19 cellular contexts compared by ENCODE assay signal in genomic region chr20:17083738-17084137, GRCh38.
A peak's percentile ranks its signal among the peaks of the same experiment; 100 is the strongest.
DNase-seq lines count a peak whose midpoint lies in the region; ATAC-seq and TF ChIP-seq lines count a peak whose summit lies in the region.
"Had no signal": no experiment of that assay in that cellular context is flagged by ENCODE, and none has a peak within 500 bp of the region (broad histone marks: within the 10 kb centered on the region; RNA-seq: fewer than 3 reads in every experiment).

No MANE protein-coding gene starts in this region.

- no peaks in the 10 kb centered on the region for H3K27me3 ChIP-seq in DND-41 (ENCODE audit: insufficient read depth, low read length, poor library complexity)
- no peaks in the 10 kb centered on the region for H3K27me3 ChIP-seq in liver (ENCODE audit: control insufficient read depth in 4 of 4, insufficient read depth in 4 of 4, low read length in 3 of 4)
- H3K27me3 ChIP-seq in dorsolateral prefrontal cortex, result no peaks in the 10 kb centered on the region

- TF ChIP-seq CTCF in DND-41 (IDR thresholded peaks at IDR 0.05; ENCODE audit: borderline replicate concordance, extremely low read depth, low read length, poor library complexity, severe bottlenecking) (peak; percentile 8), liver (IDR thresholded peaks at IDR 0.05; ENCODE audit: low read depth, low read length, missing input control) (no peak), GM20000 (IDR thresholded peaks at IDR 0.05; ENCODE audit: extremely low read depth, missing control alignments) (no peak), dorsolateral prefrontal cortex (IDR thresholded peaks at IDR 0.05 in 54 of 56, conservative IDR thresholded peaks at IDR 0.05 in 2 of 56; ENCODE audit: low read depth in 1 of 56, partially characterized antibody in 56 of 56) (no peak)

- 15% methylated on average over 1 of the region's 1 CpG for WGBS in liver

- TF ChIP-seq RAD21 in liver (IDR thresholded peaks at IDR 0.05), result no peak

- H3K27ac ChIP-seq in DND-41 (ENCODE audit: low read length) (no peak overlapping the region), liver (ENCODE audit: low read depth in 1 of 2, low read length in 2 of 2) (no peak overlapping the region), dorsolateral prefrontal cortex (no peak overlapping the region)

- DNase-seq in DND-41 (peak; percentile 33), KBM-7 (peak; percentile 14), SW480 (ENCODE audit: low spot score) (peak; percentile 8), HuH-7.5 (ENCODE audit: low spot score) (no peak), GM20000 (ENCODE audit: low spot score) (no peak), dorsolateral prefrontal cortex (no peak), NCI-H187 treated with DMSO at 0.1 percent for 48 hours (lab: John Stamatoyannopoulos, UW) (no peak)
- DNase-seq: activated CD4-positive, alpha-beta T cell treated with anti-CD3 and anti-CD28 coated beads, Interleukin-2, amount 50 U/mL, for 4 hours; activated naive CD4-positive, alpha-beta T cell treated with anti-CD3 and anti-CD28 coated beads, Interleukin-2, amount 10 ng/mL, durations not matched to agents 7 days and 5 days; activated T-cell treated with anti-CD3 and anti-CD28 coated beads, Interleukin-2, amount 50 U/mL, for 1 hour; dermis blood vessel endothelial cell; HCEC 1CT; islet precursor cell; NCI-H1436 treated with DMSO at 0.1 percent for 48 hours; SHP77; stimulated activated CD4-positive, alpha-beta T cell treated with anti-CD3 and anti-CD28 coated beads, Interleukin-1b, Interleukin-23, amount 100 ng/mL, for 48 hours had no signal

- H3K4me2 ChIP-seq in DND-41 (ENCODE audit: insufficient read depth, low read length), result no peak overlapping the region

- no peak overlapping the region for H2AFZ ChIP-seq in DND-41 (ENCODE audit: low read depth, low read length)

- ATAC-seq in DND-41 (ENCODE audit: insufficient read depth, low read depth), result peak; percentile 52; the same call in 1 of the 3 replicates
- ATAC-seq: esophagus mucosa, K562 had no signal

- no peaks in the 10 kb centered on the region for H3K9me3 ChIP-seq in DND-41 (ENCODE audit: insufficient read depth, low read length, severe bottlenecking)
- H3K9me3 ChIP-seq in liver (ENCODE audit: control insufficient read depth in 4 of 4, low read length in 3 of 4), result no peaks in the 10 kb centered on the region

- H4K20me1 ChIP-seq in DND-41 (ENCODE audit: insufficient read depth, low read length), result no peaks in the 10 kb centered on the region

- H3K4me1 ChIP-seq in DND-41 (ENCODE audit: insufficient read depth, low read length) (no peaks in the 10 kb centered on the region), liver (ENCODE audit: control insufficient read depth in 4 of 4, insufficient read depth in 4 of 4, low read length in 3 of 4) (no peaks in the 10 kb centered on the region)

- no peak overlapping the region for H3K4me3 ChIP-seq in DND-41 (ENCODE audit: low read depth in 1 of 2, low read length in 2 of 2)
- no peak overlapping the region for H3K4me3 ChIP-seq in liver (ENCODE audit: low read depth in 1 of 3, low read length in 3 of 3)
- H3K4me3 ChIP-seq in dorsolateral prefrontal cortex, result no peak overlapping the region
- H3K4me3 ChIP-seq: K562 had no signal

- H3K36me3 ChIP-seq in DND-41 (ENCODE audit: insufficient read depth, low read length) (no peaks in the 10 kb centered on the region), liver (ENCODE audit: control insufficient read depth in 4 of 4, insufficient read depth in 3 of 4, low read depth in 1 of 4, low read length in 3 of 4) (no peaks in the 10 kb centered on the region)

- H3K79me2 ChIP-seq in DND-41 (ENCODE audit: insufficient read depth, low read length), result no peaks in the 10 kb centered on the region

- no peak overlapping the region for H3K9ac ChIP-seq in DND-41 (ENCODE audit: low read depth, low read length)
- H3K9ac ChIP-seq in liver (ENCODE audit: low read depth in 1 of 2, low read length in 2 of 2), result no peak overlapping the region

- in situ Hi-C loops in KBM-7 (cut with MboI; ENCODE audit: low pct_unique_long_range_greater_than_20kb, low sequenced_read_pairs), result no loop called here

- intact Hi-C loops in dorsolateral prefrontal cortex (cut with DNase I), result no loop called here

TF ChIP-seq in liver, 16 proteins besides CTCF, POLR2A, EP300 and RAD21:
- peak; percentile 71 for TF ChIP-seq REST (IDR thresholded peaks at IDR 0.05)
- no peak for TF ChIP-seq HNF4A (conservative IDR thresholded peaks at IDR 0.05)

Comparison
In these comparisons a context has a peak if more than half of its experiments do, and no peak if none do; other contexts are left out.
1. DNase-seq: peak in DND-41 (single experiment), KBM-7 (single experiment) and SW480 (single experiment); none in HuH-7.5 (single experiment), GM20000 (single experiment), dorsolateral prefrontal cortex (0 of 10) and NCI-H187 treated with DMSO at 0.1 percent for 48 hours (single experiment).